In the genomic region with DNA sequence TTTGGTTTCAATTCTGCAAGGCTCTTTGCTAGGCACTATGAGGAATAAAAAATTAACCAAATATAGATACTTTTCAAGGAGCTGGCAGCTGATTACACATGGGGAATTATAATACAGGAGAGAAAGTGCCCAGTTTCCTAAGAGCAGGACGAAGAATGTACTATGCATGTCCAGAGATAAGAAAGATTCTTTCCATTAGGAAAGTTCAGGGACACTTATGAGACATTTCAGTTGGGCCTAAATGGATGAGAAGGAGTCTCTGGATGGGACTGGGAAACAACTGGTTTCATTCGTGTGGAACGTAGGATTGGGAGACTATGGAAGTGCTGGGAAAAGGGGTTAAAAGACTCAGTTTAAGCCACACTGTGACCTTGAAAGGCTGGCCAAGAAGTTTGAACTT, we compare ENCODE assay signal across 23 cellular contexts.
"Had no signal": no experiment of that assay in that cellular context is flagged by ENCODE, and none has a peak within 500 bp of the region (broad histone marks: within the 10 kb centered on the region; RNA-seq: fewer than 3 reads in every experiment).

No MANE protein-coding gene starts in this region.

- H3K36me3 Mint-ChIP-seq: activated naive CD8-positive, alpha-beta T cell; T-cell had no signal

- H3K4me1 ChIP-seq: SJSA1 had no signal

- H3K9me3 ChIP-seq: SJSA1 had no signal

- H3K4me1 Mint-ChIP-seq: activated B cell treated with CpG ODN at 0.5 μM for 24 hours; activated CD4-positive, alpha-beta memory T cell treated with anti-CD3 and anti-CD28 coated beads, Interleukin-2, amount 10 ng/mL, durations not matched to agents 7 days and 5 days; activated T-helper 17 cell treated with anti-CD3 and anti-CD28 coated beads, Interleukin-2, amount 50 U/mL, for 72 hours; T-cell had no signal

- H3K27ac ChIP-seq: SJSA1 had no signal

- H3K27ac Mint-ChIP-seq: activated B cell treated with CpG ODN at 0.5 μM for 24 hours; activated CD4-positive, alpha-beta memory T cell treated with anti-CD3 and anti-CD28 coated beads, Interleukin-2, amount 10 ng/mL, durations not matched to agents 7 days and 5 days; activated naive CD4-positive, alpha-beta T cell treated with anti-CD3 and anti-CD28 coated beads for 36 hours; activated naive CD8-positive, alpha-beta T cell; activated T-helper 17 cell treated with anti-CD3 and anti-CD28 coated beads, Interleukin-2, amount 50 U/mL, for 72 hours; T-cell had no signal

- H3K4me3 ChIP-seq: SJSA1 had no signal

- H3K9me3 Mint-ChIP-seq: activated B cell treated with CpG ODN at 0.5 μM for 24 hours; activated CD4-positive, alpha-beta memory T cell treated with anti-CD3 and anti-CD28 coated beads, Interleukin-2, amount 10 ng/mL, durations not matched to agents 7 days and 5 days; activated naive CD4-positive, alpha-beta T cell treated with anti-CD3 and anti-CD28 coated beads for 36 hours; activated T-helper 17 cell treated with anti-CD3 and anti-CD28 coated beads, Interleukin-2, amount 50 U/mL, for 72 hours; T-cell had no signal

- H3K4me3 Mint-ChIP-seq: activated B cell treated with CpG ODN at 0.5 μM for 24 hours; activated CD4-positive, alpha-beta memory T cell treated with anti-CD3 and anti-CD28 coated beads, Interleukin-2, amount 10 ng/mL, durations not matched to agents 7 days and 5 days; activated naive CD4-positive, alpha-beta T cell treated with anti-CD3 and anti-CD28 coated beads for 36 hours; activated naive CD8-positive, alpha-beta T cell; activated T-helper 17 cell treated with anti-CD3 and anti-CD28 coated beads, Interleukin-2, amount 50 U/mL, for 72 hours; T-cell had no signal

- H3K27me3 Mint-ChIP-seq: activated B cell treated with CpG ODN at 0.5 μM for 24 hours; activated CD4-positive, alpha-beta memory T cell treated with anti-CD3 and anti-CD28 coated beads, Interleukin-2, amount 10 ng/mL, durations not matched to agents 7 days and 5 days had no signal

- DNase-seq: activated B cell treated with CpG ODN at 0.5 μM for 24 hours; activated CD4-positive, alpha-beta memory T cell treated with anti-CD3 and anti-CD28 coated beads, Interleukin-2, amount 10 ng/mL, durations not matched to agents 7 days and 5 days; activated CD4-positive, alpha-beta T cell treated with anti-CD3 and anti-CD28 coated beads for 1 hour; activated CD4-positive, alpha-beta T cell treated with anti-CD3 and anti-CD28 coated beads, Interleukin-2, amount 50 U/mL, for 1 hour; activated gamma-delta T cell; activated naive CD4-positive, alpha-beta T cell treated with anti-CD3 and anti-CD28 coated beads for 36 hours; activated T-cell treated with anti-CD3 and anti-CD28 coated beads for 4 hours; activated T-cell treated with anti-CD3 and anti-CD28 coated beads, Interleukin-2, amount 50 U/mL, for 48 hours; Kasumi-1; KBM-7; NCI-H1105 treated with DMSO at 0.1 percent for 48 hours; NCI-H1436 treated with DMSO at 0.1 percent for 48 hours; NCI-H187; NCI-H2081; NCI-H510A treated with DMSO at 0.1 percent for 48 hours; PC-3; SHP77; T-cell; T-helper 2 cell; T1000 had no signal

- H3K36me3 ChIP-seq: SJSA1 had no signal

- ATAC-seq: activated T-helper 17 cell treated with anti-CD3 and anti-CD28 coated beads, Interleukin-2, amount 50 U/mL, for 72 hours; PC-3; T-cell had no signal
